ENCODE assay signal across 24 cellular contexts in genomic region chr14:65815127-65815526, GRCh38.
"Had no signal": no experiment of that assay in that cellular context is flagged by ENCODE, and none has a peak within 500 bp of the region (broad histone marks: within the 10 kb centered on the region; RNA-seq: fewer than 3 reads in every experiment).

No MANE protein-coding gene starts in this region.

- H3K9me3 Mint-ChIP-seq: activated B cell treated with CpG ODN at 0.5 μM for 24 hours, nephron had no signal

- H3K27ac Mint-ChIP-seq: activated B cell treated with CpG ODN at 0.5 μM for 24 hours; activated CD8-positive, alpha-beta memory T cell treated with anti-CD3 and anti-CD28 coated beads, Interleukin-2, amount 10 ng/mL, durations not matched to agents 7 days and 5 days; activated CD8-positive, alpha-beta T cell treated with anti-CD3 and anti-CD28 coated beads, Interleukin-2, amount 10 ng/mL, durations not matched to agents 7 days and 5 days; activated naive CD8-positive, alpha-beta T cell; activated T-helper 2 cell treated with anti-CD3 and anti-CD28 coated beads, Interferon-gamma antibody, Interleukin-2, Interleukin-4, amounts not matched to agents 10 μg/mL and 5 μg/mL and 100 μg/mL, durations not matched to agents 14 hours and 24 hours and 36 hours; nephron had no signal

- H3K27me3 ChIP-seq: colonic mucosa, spleen had no signal

- ATAC-seq: activated CD8-positive, alpha-beta memory T cell treated with anti-CD3 and anti-CD28 coated beads, Interleukin-2, amount 10 ng/mL, durations not matched to agents 7 days and 5 days; activated CD8-positive, alpha-beta T cell treated with anti-CD3 and anti-CD28 coated beads, Interleukin-2, amount 10 ng/mL, durations not matched to agents 7 days and 5 days; gastroesophageal sphincter; left cardiac atrium; left ventricle myocardium superior; right cardiac atrium had no signal

- H3K27me3 Mint-ChIP-seq: activated B cell treated with CpG ODN at 0.5 μM for 24 hours; activated naive CD8-positive, alpha-beta T cell had no signal

- H3K36me3 ChIP-seq: colonic mucosa, gastroesophageal sphincter, spleen, suprapubic skin, tibial artery had no signal

- H3K36me3 Mint-ChIP-seq: activated naive CD8-positive, alpha-beta T cell had no signal

- H3K4me3 ChIP-seq: colonic mucosa, gastroesophageal sphincter, spleen, suprapubic skin, tibial artery had no signal

- H3K27ac ChIP-seq: colonic mucosa, gastroesophageal sphincter, spleen, suprapubic skin, tibial artery had no signal

- H3K9me3 ChIP-seq: colonic mucosa, gastroesophageal sphincter, spleen, suprapubic skin, tibial artery had no signal

- H3K4me1 ChIP-seq: colonic mucosa, gastroesophageal sphincter, spleen, suprapubic skin, tibial artery had no signal

- H3K4me1 Mint-ChIP-seq: activated B cell treated with CpG ODN at 0.5 μM for 24 hours; activated CD8-positive, alpha-beta memory T cell treated with anti-CD3 and anti-CD28 coated beads, Interleukin-2, amount 10 ng/mL, durations not matched to agents 7 days and 5 days had no signal

- FAIRE-seq: bronchial epithelial cell, keratinocyte had no signal

- DNase-seq: activated B cell treated with CpG ODN at 0.5 μM for 24 hours; activated CD8-positive, alpha-beta memory T cell treated with anti-CD3 and anti-CD28 coated beads, Interleukin-2, amount 10 ng/mL, durations not matched to agents 7 days and 5 days; activated CD8-positive, alpha-beta T cell treated with anti-CD3 and anti-CD28 coated beads, Interleukin-2, amount 10 ng/mL, durations not matched to agents 7 days and 5 days; activated T-cell treated with anti-CD3 and anti-CD28 coated beads, Interleukin-2, amount 50 U/mL, for 48 hours; anterior cingulate cortex; colonic mucosa; effector memory CD4-positive, alpha-beta T cell; erythroblast; head of caudate nucleus; hippocampal formation; left cardiac atrium; left ventricle myocardium superior; posterior cingulate gyrus; right cardiac atrium; spleen; stimulated activated naive CD4-positive, alpha-beta T cell; tibial artery had no signal

- H3K4me3 Mint-ChIP-seq: activated B cell treated with CpG ODN at 0.5 μM for 24 hours; activated CD8-positive, alpha-beta memory T cell treated with anti-CD3 and anti-CD28 coated beads, Interleukin-2, amount 10 ng/mL, durations not matched to agents 7 days and 5 days; activated CD8-positive, alpha-beta T cell treated with anti-CD3 and anti-CD28 coated beads, Interleukin-2, amount 10 ng/mL, durations not matched to agents 7 days and 5 days; activated naive CD8-positive, alpha-beta T cell; nephron had no signal
